In genomic region chr2:129144082-129144791, GRCh38 we compare ENCODE assay signal across 18 cellular contexts.
A peak's percentile ranks its signal among the peaks of the same experiment; 100 is the strongest.
DNase-seq lines count a peak whose midpoint lies in the region; ATAC-seq and TF ChIP-seq lines count a peak whose summit lies in the region.
"Had no signal": no experiment of that assay in that cellular context is flagged by ENCODE, and none has a peak within 500 bp of the region (broad histone marks: within the 10 kb centered on the region; RNA-seq: fewer than 3 reads in every experiment).

No MANE protein-coding gene starts in this region.

- H3K9me3 ChIP-seq in neuronal stem cell (replicated peaks in 1 of 2; ENCODE audit: control insufficient read depth in 2 of 2, insufficient read depth in 1 of 2, low read depth in 1 of 2, low read length in 2 of 2) (no peaks in the 10 kb centered on the region), upper lobe of right lung (no peaks in the 10 kb centered on the region)
- no peaks in the 10 kb centered on the region for H3K9me3 ChIP-seq in naive thymus-derived CD4-positive, alpha-beta T cell (ENCODE audit: control insufficient read depth in 2 of 3, low read length in 3 of 3)

- CTCF ChIA-PET in WTC11 (lab: Charles Lee) = no interaction called here
- CTCF ChIA-PET in T-cell (lab: Charles Lee) = no interaction called here
- CTCF ChIA-PET in naive thymus-derived CD4-positive, alpha-beta T cell (lab: Charles Lee) = no interaction called here

- no peak overlapping the region for H4K8ac ChIP-seq in neuronal stem cell (ENCODE audit: low read depth, low read length)

- no peaks in the 10 kb centered on the region for H3F3A ChIP-seq in GM23338 (replicated peaks; ENCODE audit: low read depth)

- H4K91ac ChIP-seq in neuronal stem cell (ENCODE audit: low read depth, low read length, poor library complexity) = no peak overlapping the region

- H3K9me3 Mint-ChIP-seq in GM23338 = peaks cover 6% of the 10 kb centered on the region; the same call in 2 of the 3 replicates
- peaks cover 32% of the 10 kb centered on the region for H3K9me3 Mint-ChIP-seq in WTC11
- H3K9me3 Mint-ChIP-seq in T-cell = peaks cover 0 to 11% (median 4%) of the 10 kb centered on the region in 3 donors
- peaks cover 0 to 8% (median 0%) of the 10 kb centered on the region in 11 donors for H3K9me3 Mint-ChIP-seq in naive thymus-derived CD4-positive, alpha-beta T cell
- H3K9me3 Mint-ChIP-seq: CD4-positive, alpha-beta T cell had no signal

- H3K36me3 Mint-ChIP-seq in GM23338 (ENCODE audit: low read depth) = no peaks in the 10 kb centered on the region
- H3K36me3 Mint-ChIP-seq in WTC11 = no peaks in the 10 kb centered on the region
- no peaks in the 10 kb centered on the region for H3K36me3 Mint-ChIP-seq in T-cell
- H3K36me3 Mint-ChIP-seq in naive thymus-derived CD4-positive, alpha-beta T cell = peaks cover 0 to 4% (median 0%) of the 10 kb centered on the region in 5 donors

- H3K27ac ChIP-seq in GM23338 (ENCODE audit: low read depth) = no peak overlapping the region
- H3K27ac ChIP-seq in neuronal stem cell (replicated peaks; ENCODE audit: low read length) = no peak overlapping the region
- no peak overlapping the region for H3K27ac ChIP-seq in upper lobe of right lung
- no peak overlapping the region for H3K27ac ChIP-seq in brain microvascular endothelial cell
- no peak overlapping the region for H3K27ac ChIP-seq in naive thymus-derived CD4-positive, alpha-beta T cell (ENCODE audit: low read depth, low read length)
- H3K27ac ChIP-seq: C4-2B, KMS-11 had no signal

- H2BK5ac ChIP-seq in neuronal stem cell (ENCODE audit: low read length) = no peak overlapping the region

- H3K27me3 Mint-ChIP-seq in GM23338 (ENCODE audit: insufficient read depth, low read depth, poor library complexity) (peaks cover 2% of the 10 kb centered on the region), WTC11 (ENCODE audit: low read depth) (no peaks in the 10 kb centered on the region), T-cell (peaks cover 5 to 6% of the 10 kb centered on the region in 2 donors)
- H3K27me3 Mint-ChIP-seq in naive thymus-derived CD4-positive, alpha-beta T cell = peaks cover 2 to 16% (median 6%) of the 10 kb centered on the region in 5 donors

- no peaks in the 10 kb centered on the region for H4K20me1 ChIP-seq in GM23338 (replicated peaks; ENCODE audit: insufficient read depth)

- no peak overlapping the region for H3K4me3 Mint-ChIP-seq in GM23338
- no peak overlapping the region for H3K4me3 Mint-ChIP-seq in WTC11
- no peak overlapping the region for H3K4me3 Mint-ChIP-seq in T-cell
- no peak overlapping the region for H3K4me3 Mint-ChIP-seq in naive thymus-derived CD4-positive, alpha-beta T cell
- H3K4me3 Mint-ChIP-seq: CD4-positive, alpha-beta T cell; H9 had no signal

- H3K27ac Mint-ChIP-seq in GM23338 (no peak overlapping the region), WTC11 (no peak overlapping the region), T-cell (no peak overlapping the region)
- no peak overlapping the region for H3K27ac Mint-ChIP-seq in naive thymus-derived CD4-positive, alpha-beta T cell
- H3K27ac Mint-ChIP-seq: CD4-positive, alpha-beta T cell; H9 had no signal

- no peak for TF ChIP-seq CTCF in GM23338 (conservative IDR thresholded peaks at IDR 0.05; ENCODE audit: low read depth in 2 of 2)
- TF ChIP-seq CTCF in WTC11 (IDR thresholded peaks at IDR 0.05) = no peak
- no peak for TF ChIP-seq CTCF in upper lobe of right lung (IDR thresholded peaks at IDR 0.05)
- no peak for TF ChIP-seq CTCF in brain microvascular endothelial cell (IDR thresholded peaks at IDR 0.05; ENCODE audit: low read depth, low read length, missing control alignments)

- H3K4ac ChIP-seq in neuronal stem cell (ENCODE audit: low read length) = no peak overlapping the region

- POLR2A ChIA-PET in WTC11 (lab: Charles Lee) (no interaction called here), T-cell (lab: Charles Lee) (no interaction called here)
- POLR2A ChIA-PET in naive thymus-derived CD4-positive, alpha-beta T cell (lab: Charles Lee) = no interaction called here

- H2AFZ ChIP-seq in GM23338 (0 out of 2 replicates have a peak overlapping the region, but pooled peaks have one; percentile 53), neuronal stem cell (ENCODE audit: low read length) (no peak overlapping the region)

- intact Hi-C loops in upper lobe of right lung (cut with DNase I) = no loop called here
- intact Hi-C loops in naive thymus-derived CD4-positive, alpha-beta T cell (cut with micrococcal nuclease) = no loop called here

- no peak overlapping the region for H3K14ac ChIP-seq in neuronal stem cell (ENCODE audit: low read length)

- no peaks in the 10 kb centered on the region for H3K4me1 Mint-ChIP-seq in GM23338
- H3K4me1 Mint-ChIP-seq in WTC11 = no peaks in the 10 kb centered on the region
- H3K4me1 Mint-ChIP-seq in T-cell = no peaks in the 10 kb centered on the region
- no peaks in the 10 kb centered on the region for H3K4me1 Mint-ChIP-seq in naive thymus-derived CD4-positive, alpha-beta T cell
- H3K4me1 Mint-ChIP-seq: H9 had no signal

- H3K36me3 ChIP-seq in GM23338 (ENCODE audit: insufficient read depth) (no peaks in the 10 kb centered on the region), neuronal stem cell (replicated peaks in 1 of 2; ENCODE audit: control insufficient read depth in 2 of 2, insufficient read depth in 2 of 2, low read length in 2 of 2) (no peaks in the 10 kb centered on the region), upper lobe of right lung (no peaks in the 10 kb centered on the region), brain microvascular endothelial cell (replicated peaks) (no peaks in the 10 kb centered on the region)
- H3K36me3 ChIP-seq in naive thymus-derived CD4-positive, alpha-beta T cell (ENCODE audit: control insufficient read depth in 2 of 3, insufficient read depth in 3 of 3, low read length in 3 of 3) = no peaks in the 10 kb centered on the region

- H2BK12ac ChIP-seq in neuronal stem cell (ENCODE audit: low read length) = no peak overlapping the region

- H3K27me3 ChIP-seq in GM23338 (ENCODE audit: insufficient read depth) = no peaks in the 10 kb centered on the region
- no peaks in the 10 kb centered on the region for H3K27me3 ChIP-seq in neuronal stem cell (ENCODE audit: control insufficient read depth in 3 of 3, insufficient read depth in 3 of 3, low read depth in 1 of 3, low read length in 3 of 3)
- no peaks in the 10 kb centered on the region for H3K27me3 ChIP-seq in upper lobe of right lung
- no peaks in the 10 kb centered on the region for H3K27me3 ChIP-seq in brain microvascular endothelial cell (replicated peaks)
- no peaks in the 10 kb centered on the region for H3K27me3 ChIP-seq in naive thymus-derived CD4-positive, alpha-beta T cell (ENCODE audit: control insufficient read depth in 2 of 2, insufficient read depth in 2 of 2, low read length in 2 of 2)

- H3K18ac ChIP-seq in neuronal stem cell (ENCODE audit: low read length) = peak overlapping the region; percentile 48

- H2AK5ac ChIP-seq in neuronal stem cell (ENCODE audit: low read depth, low read length) = no peak overlapping the region

- no peak overlapping the region for H3K23ac ChIP-seq in neuronal stem cell (ENCODE audit: low read depth, low read length, poor library complexity)

- ATAC-seq in GM23338 (no peak), WTC11 (no peak), upper lobe of right lung (peak; percentile 17), T-cell (replicated peaks in 1 of 4) (no peak), GM19035 (IDR thresholded peaks at IDR 0.05; ENCODE audit: unreplicated experiment) (no peak)
- ATAC-seq in naive thymus-derived CD4-positive, alpha-beta T cell = no peak

- H2BK15ac ChIP-seq in neuronal stem cell (ENCODE audit: low read length) = no peak overlapping the region

- no CpG with 5 or more reads among the region's 42 CpGs for WGBS in neuronal stem cell (ENCODE audit: extremely low coverage in 2 of 2, insufficient read length in 2 of 2, insufficient replicate concordance in 1 of 2), 2 donors

- no peak for DNase-seq in GM23338 (ENCODE audit: low spot score)
- DNase-seq in WTC11 (ENCODE audit: low spot score) = no peak
- no peak for DNase-seq in neuronal stem cell (ENCODE audit: low spot score)
- DNase-seq in upper lobe of right lung = no peak
- no peak for DNase-seq in brain microvascular endothelial cell
- no peak for DNase-seq in T-cell
- no peak for DNase-seq in naive thymus-derived CD4-positive, alpha-beta T cell
- DNase-seq: ACHN; AML-193; Caco-2; CD4-positive, alpha-beta T cell; DMS153; DND-41; EL; H9 had no signal

- in situ Hi-C loops in brain microvascular endothelial cell (cut with HindIII; ENCODE audit: low pct_ligation_motif_present, low sequenced_read_pairs) = no loop called here

- H3K4me1 ChIP-seq in GM23338 (ENCODE audit: insufficient read depth) (no peaks in the 10 kb centered on the region), neuronal stem cell (ENCODE audit: control insufficient read depth in 2 of 2, insufficient read depth in 1 of 2, low read depth in 1 of 2, low read length in 2 of 2) (no peaks in the 10 kb centered on the region), upper lobe of right lung (no peaks in the 10 kb centered on the region)
- H3K4me1 ChIP-seq in naive thymus-derived CD4-positive, alpha-beta T cell (ENCODE audit: control insufficient read depth in 2 of 2, insufficient read depth in 2 of 2, low read length in 2 of 2) = no peaks in the 10 kb centered on the region
- H3K4me1 ChIP-seq: Caco-2 had no signal

- H3K79me1 ChIP-seq in neuronal stem cell (ENCODE audit: low read depth, low read length) = no peaks in the 10 kb centered on the region

- no peaks in the 10 kb centered on the region for H3K9me2 ChIP-seq in GM23338 (ENCODE audit: insufficient read depth)

- no peak overlapping the region for H3K4me3 ChIP-seq in GM23338
- no peak overlapping the region for H3K4me3 ChIP-seq in neuronal stem cell (ENCODE audit: low read length in 2 of 2)
- no peak overlapping the region for H3K4me3 ChIP-seq in upper lobe of right lung
- no peak overlapping the region for H3K4me3 ChIP-seq in brain microvascular endothelial cell (ENCODE audit: low read depth, low read length)
- no peak overlapping the region for H3K4me3 ChIP-seq in naive thymus-derived CD4-positive, alpha-beta T cell (ENCODE audit: low read length)

- no peak overlapping the region for H3K4me2 ChIP-seq in GM23338
- H3K4me2 ChIP-seq in neuronal stem cell (ENCODE audit: insufficient read depth, low read length, poor library complexity, severe bottlenecking) = no peak overlapping the region
- H3K4me2 ChIP-seq: KMS-11 had no signal

- H2BK120ac ChIP-seq in neuronal stem cell (ENCODE audit: low read depth, low read length) = no peak overlapping the region

- no peaks in the 10 kb centered on the region for H3K79me2 ChIP-seq in GM23338 (replicated peaks; ENCODE audit: insufficient read depth)

- H3K9ac ChIP-seq in neuronal stem cell (ENCODE audit: low read depth, low read length, poor library complexity) = no peak overlapping the region
- H3K9ac ChIP-seq: KMS-11 had no signal

TF ChIP-seq in GM23338, 12 proteins besides CTCF, POLR2A, EP300 and RAD21 (continues in another document):
- TF ChIP-seq POLR2AphosphoS5 (IDR thresholded peaks at IDR 0.05; ENCODE audit: low read depth) (no peak), ZNF331 (CRISPR knock-in tag; IDR thresholded peaks at IDR 0.05; ENCODE audit: low read depth) (no peak), JUNB (IDR thresholded peaks at IDR 0.05; ENCODE audit: unreplicated experiment) (no peak)
